In the genomic region with DNA sequence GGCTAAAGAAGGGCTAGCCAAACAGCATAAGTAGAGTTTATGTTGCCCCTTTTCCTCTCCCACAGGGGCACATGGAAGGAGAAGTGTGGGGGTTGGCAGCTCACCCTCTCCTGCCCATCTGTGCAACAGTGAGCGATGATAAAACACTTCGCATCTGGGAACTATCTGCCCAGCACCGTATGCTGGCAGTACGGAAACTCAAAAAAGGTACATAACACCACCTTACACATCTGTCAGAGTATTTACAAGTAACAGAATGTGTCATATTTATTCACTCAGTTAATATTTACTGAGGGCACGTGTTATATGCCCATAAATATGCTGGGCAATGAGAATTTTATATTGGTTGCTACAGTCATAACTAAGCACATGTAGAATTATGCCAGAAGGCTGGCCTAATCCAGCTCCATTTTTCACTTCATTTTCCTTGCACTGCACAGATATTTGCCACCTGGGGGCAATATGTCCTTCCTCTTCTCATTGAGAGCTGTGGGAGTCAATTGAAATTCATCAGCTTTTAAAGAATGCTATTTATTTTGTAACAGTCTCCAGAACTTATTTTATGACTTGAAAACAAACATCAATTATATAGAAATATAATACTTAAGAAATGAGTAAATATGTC, we compare ENCODE assay signal across 8 cellular contexts.
DNase-seq lines count a peak whose midpoint lies in the region; ATAC-seq and TF ChIP-seq lines count a peak whose summit lies in the region.

No MANE protein-coding gene starts in this region.

- no peak overlapping the region for H3K4me3 Mint-ChIP-seq in CD14-positive monocyte

- H3K36me3 ChIP-seq in HAP-1 (replicated peaks) (no peaks in the 10 kb centered on the region), sigmoid colon (no peaks in the 10 kb centered on the region)

- no peak for DNase-seq in CD14-positive monocyte (ENCODE audit: low spot score)
- peak; percentile 22 to 32 for DNase-seq in HAP-1 (ENCODE audit: low spot score in 2 of 2)
- peak; percentile 37 for DNase-seq in RPMI8226
- peak; percentile 74 for DNase-seq in fibroblast of villous mesenchyme (ENCODE audit: low read depth)
- DNase-seq in putamen (ENCODE audit: low spot score), result peak; percentile 67
- DNase-seq in sigmoid colon, result no peak
- no peak for DNase-seq in NCI-H187 treated with DMSO at 0.1 percent for 48 hours (lab: John Stamatoyannopoulos, UW)

- no peaks in the 10 kb centered on the region for H3K27me3 ChIP-seq in HAP-1 (ENCODE audit: low read depth)
- no peaks in the 10 kb centered on the region for H3K27me3 ChIP-seq in sigmoid colon

- no peak for TF ChIP-seq POLR2A in sigmoid colon (IDR thresholded peaks at IDR 0.05)

- no peak for TF ChIP-seq EP300 in sigmoid colon (IDR thresholded peaks at IDR 0.05)

- H3K9me3 ChIP-seq in HAP-1 (0 out of 2 replicates have a peak, but pooled peaks cover 2% of the 10 kb centered on the region), sigmoid colon (no peaks in the 10 kb centered on the region)

- H3K4me3 ChIP-seq in HAP-1, result no peak overlapping the region
- no peak overlapping the region for H3K4me3 ChIP-seq in fibroblast of villous mesenchyme (ENCODE audit: low read depth, low read length)
- H3K4me3 ChIP-seq in sigmoid colon, result no peak overlapping the region

- no peaks in the 10 kb centered on the region for H3K36me3 Mint-ChIP-seq in CD14-positive monocyte

- 28 to 79% methylated on average over 5 of the region's 5 CpGs for WGBS in sigmoid colon, 2 donors

- H3K27me3 Mint-ChIP-seq in CD14-positive monocyte (ENCODE audit: low read depth in 3 of 3), result peaks cover 0 to 4% (median 0%) of the 10 kb centered on the region in 3 donors

- H3K4me1 Mint-ChIP-seq in CD14-positive monocyte, result peaks cover 14% of the 10 kb centered on the region

- peak; percentile 26 for TF ChIP-seq CTCF in CD14-positive monocyte (IDR thresholded peaks at IDR 0.05)
- TF ChIP-seq CTCF in fibroblast of villous mesenchyme (IDR thresholded peaks at IDR 0.05; ENCODE audit: insufficient read depth, low read depth, low read length), result peak; percentile 70
- peak in 2 of 4 experiments; percentile 44 to 47 for TF ChIP-seq CTCF in sigmoid colon (IDR thresholded peaks at IDR 0.05)

- no peaks in the 10 kb centered on the region for H3K9me3 Mint-ChIP-seq in CD14-positive monocyte

- no peak for ATAC-seq in GM19463 (IDR thresholded peaks at IDR 0.05; ENCODE audit: unreplicated experiment)

- intact Hi-C loops in CD14-positive monocyte (cut with micrococcal nuclease), result loop anchor here in 1 of 2 donors (5.0 kb wide), 1 partner anchor 273 kb away; no protein-coding TSS in a partner anchor
- intact Hi-C loops in sigmoid colon (cut with DNase I), result loop anchor here (5.0 kb wide), 1 partner anchor 278 kb away; no protein-coding TSS in a partner anchor

- no peak overlapping the region for H3K27ac Mint-ChIP-seq in CD14-positive monocyte

- H3K4me1 ChIP-seq in HAP-1 (no peaks in the 10 kb centered on the region; the same call in 1 of the 2 replicates), sigmoid colon (no peaks in the 10 kb centered on the region)

- in situ Hi-C loops in HAP-1 (cut with MboI; ENCODE audit: low sequenced_read_pairs), result no loop called here

- no peak overlapping the region for H3K27ac ChIP-seq in sigmoid colon

Comparison
In these comparisons a context has a peak if more than half of its experiments do, and no peak if none do; other contexts are left out.
1. DNase-seq: peak in HAP-1 (2 of 2), RPMI8226 (single experiment), fibroblast of villous mesenchyme (single experiment) and putamen (single experiment); none in CD14-positive monocyte (single experiment), sigmoid colon (single experiment) and NCI-H187 treated with DMSO at 0.1 percent for 48 hours (single experiment).